29 cellular contexts compared by ENCODE assay signal in genomic region chr19:38642176-38642575, GRCh38. TPM values are rescaled to one million over a fixed set of nuclear protein-coding genes. Genes with fewer than 3 reads are reported as not detected.
DNase-seq lines count a peak whose midpoint lies in the region; ATAC-seq and TF ChIP-seq lines count a peak whose summit lies in the region.
"Had no signal": no experiment of that assay in that cellular context is flagged by ENCODE, and none has a peak within 500 bp of the region (broad histone marks: within the 10 kb centered on the region; RNA-seq: fewer than 3 reads in every experiment).

No MANE protein-coding gene starts in this region.

- H2BK12ac ChIP-seq in H9 (ENCODE audit: insufficient read length, low read depth, low read length) (peak overlapping the region; percentile 82), mesenchymal stem cell (ENCODE audit: low read length in 2 of 2) (peak overlapping the region in 1 of 2 experiments; percentile 42)

- H2AK5ac ChIP-seq in H9 (ENCODE audit: insufficient read length, low read length): no peak overlapping the region
- peak overlapping the region; percentile 27 for H2AK5ac ChIP-seq in mesenchymal stem cell (ENCODE audit: low read length, severe bottlenecking)

- no peak overlapping the region; the same call in 1 of the 2 replicates for H2BK15ac ChIP-seq in H9 (ENCODE audit: low read depth, low read length)
- H2BK15ac ChIP-seq in mesenchymal stem cell (ENCODE audit: low read depth, poor library complexity, severe bottlenecking): no peak overlapping the region

- no peak for DNase-seq in H9
- no peak for DNase-seq in mesenchymal stem cell
- DNase-seq in NCI-H446 (lab: John Stamatoyannopoulos, UW): no peak
- DNase-seq in activated CD4-positive, alpha-beta T cell treated with anti-CD3 and anti-CD28 coated beads, Interleukin-2, amount 10 ng/mL, durations not matched to agents 24 days and 14 days: no peak
- no peak for DNase-seq in Peyer's patch
- DNase-seq: activated CD4-positive, alpha-beta T cell treated with anti-CD3 and anti-CD28 coated beads, Interleukin-2, amount 50 U/mL, for 1 hour; activated gamma-delta T cell; activated T-cell treated with anti-CD3 and anti-CD28 coated beads, Interleukin-2, amount 50 U/mL, for 4 hours; BE2C; central memory CD4-positive, alpha-beta T cell; EL; foreskin keratinocyte; GOT3; naive B cell; NCI-H1436; NCI-H2081; NCI-H226; nucleus accumbens; stimulated activated CD4-positive, alpha-beta T cell treated with anti-CD3 and anti-CD28 coated beads, Interleukin-15, amount 100 ng/mL, for 24 hours; stimulated activated CD4-positive, alpha-beta T cell treated with anti-CD3 and anti-CD28 coated beads, Interleukin-4, amount 100 ng/mL, for 4 hours; T-cell; upper lobe of left lung had no signal

- H3K4me2 ChIP-seq in BLaER1: peak overlapping the region; percentile 66
- H3K4me2 ChIP-seq in H9 (ENCODE audit: insufficient read depth, insufficient read length, low read length): no peak overlapping the region
- no peak overlapping the region for H3K4me2 ChIP-seq in mesenchymal stem cell (ENCODE audit: low read length, poor library complexity, severe bottlenecking)

- peaks cover 14 to 18% of the 10 kb centered on the region in 2 experiments for H3K4me1 Mint-ChIP-seq in H9
- peaks cover 10% of the 10 kb centered on the region for H3K4me1 Mint-ChIP-seq in activated CD4-positive, alpha-beta T cell treated with anti-CD3 and anti-CD28 coated beads, Interleukin-2, amount 10 ng/mL, durations not matched to agents 24 days and 14 days

- H3K4ac ChIP-seq in H9 (ENCODE audit: low read depth, low read length) (no peak overlapping the region), mesenchymal stem cell (ENCODE audit: low read depth in 1 of 2, low read length in 2 of 2) (no peak overlapping the region)

- H3K79me1 ChIP-seq in H9 (ENCODE audit: insufficient read depth, low read depth, low read length, poor library complexity, severe bottlenecking) (no peaks in the 10 kb centered on the region), mesenchymal stem cell (replicated peaks; ENCODE audit: low read length, poor library complexity, severe bottlenecking) (peaks cover 7% of the 10 kb centered on the region)

- H4K5ac ChIP-seq in H9 (ENCODE audit: insufficient read length, low read depth, low read length): no peak overlapping the region

- H3K18ac ChIP-seq in H9 (ENCODE audit: insufficient read length, low read depth, low read length): no peak overlapping the region
- H3K18ac ChIP-seq in mesenchymal stem cell (ENCODE audit: low read depth in 1 of 2, low read length in 2 of 2): no peak overlapping the region

- H3K27ac Mint-ChIP-seq in H9: peak overlapping the region in 1 of 3 experiments; percentile 59; a peak in 1 of 7 replicates
- no peak overlapping the region for H3K27ac Mint-ChIP-seq in activated CD4-positive, alpha-beta T cell treated with anti-CD3 and anti-CD28 coated beads, Interleukin-2, amount 10 ng/mL, durations not matched to agents 24 days and 14 days
- H3K27ac Mint-ChIP-seq: progenitor cell of endocrine pancreas, T-cell had no signal

- whole genome bisulfite sequencing in H9 (ENCODE audit: extremely low coverage, insufficient read length, low lambda C conversion rate): no CpG with 5 or more reads among the region's 9 CpGs
- WGBS in ectodermal cell, 2 experiments: 85 to 90% methylated on average over 9 of the region's 9 CpGs
- 91% methylated on average over 8 of the region's 9 CpGs for WGBS in mesenchymal stem cell

- H3K9ac ChIP-seq in BLaER1 (no peak overlapping the region), H9 (ENCODE audit: extremely low read depth, insufficient read length, low read length) (peak overlapping the region; percentile 44), mesenchymal stem cell (ENCODE audit: low read length) (no peak overlapping the region)

- no peak overlapping the region for H4K8ac ChIP-seq in H9 (replicated peaks; ENCODE audit: insufficient read length, low read depth, low read length)
- no peak overlapping the region for H4K8ac ChIP-seq in mesenchymal stem cell (ENCODE audit: low read length)

- H3K4me3 Mint-ChIP-seq in H9: no peak overlapping the region
- H3K4me3 Mint-ChIP-seq in activated CD4-positive, alpha-beta T cell treated with anti-CD3 and anti-CD28 coated beads, Interleukin-2, amount 10 ng/mL, durations not matched to agents 24 days and 14 days: no peak overlapping the region
- H3K4me3 Mint-ChIP-seq: activated T-cell treated with anti-CD3 and anti-CD28 coated beads, Interleukin-2, amount 50 U/mL, for 4 hours; T-cell had no signal

- no peaks in the 10 kb centered on the region for H3K79me2 ChIP-seq in H9 (ENCODE audit: insufficient read depth, low read length)

- H3K27ac ChIP-seq in BLaER1: no peak overlapping the region
- no peak overlapping the region for H3K27ac ChIP-seq in H9 (ENCODE audit: insufficient read length, low read depth, low read length)
- H3K27ac ChIP-seq in ectodermal cell (ENCODE audit: insufficient read depth, low read depth, low read length, poor library complexity, severe bottlenecking): peak overlapping the region; percentile 16
- no peak overlapping the region for H3K27ac ChIP-seq in mesenchymal stem cell (ENCODE audit: low read length, poor library complexity, severe bottlenecking)
- peak overlapping the region in 2 of 4 donors; percentile 1 to 66 for H3K27ac ChIP-seq in Peyer's patch
- H3K27ac ChIP-seq: foreskin keratinocyte, SJSA1 had no signal

- no peak overlapping the region for H2AFZ ChIP-seq in H9 (ENCODE audit: low read length)
- no peak overlapping the region for H2AFZ ChIP-seq in mesenchymal stem cell (ENCODE audit: low read depth, low read length)

- no peaks in the 10 kb centered on the region for H4K20me1 ChIP-seq in BLaER1
- H4K20me1 ChIP-seq in H9 (ENCODE audit: control insufficient read depth, insufficient read depth, insufficient read length): no peaks in the 10 kb centered on the region

- ATAC-seq in HG03159 (IDR thresholded peaks at IDR 0.05; ENCODE audit: unreplicated experiment): no peak
- ATAC-seq: activated T-cell treated with anti-CD3 and anti-CD28 coated beads, Interleukin-2, amount 50 U/mL, for 4 hours; foreskin keratinocyte; HepG2; T-cell had no signal

- H2BK20ac ChIP-seq in H9 (ENCODE audit: low read depth, low read length, poor library complexity, severe bottlenecking): no peak overlapping the region

- TF ChIP-seq CTCF in H9 (conservative IDR thresholded peaks at IDR 0.05): no peak
- TF ChIP-seq CTCF in Peyer's patch (IDR thresholded peaks at IDR 0.05): no peak

- H3K36me3 ChIP-seq in BLaER1: peaks cover 7% of the 10 kb centered on the region; the same call in 1 of the 2 replicates
- H3K36me3 ChIP-seq in ectodermal cell (ENCODE audit: control insufficient read depth, insufficient read depth, low read length): no peaks in the 10 kb centered on the region
- H3K36me3 ChIP-seq in mesenchymal stem cell (ENCODE audit: control insufficient read depth in 1 of 2, insufficient read depth in 2 of 2, low read depth in 1 of 2, low read length in 2 of 2): peaks cover 3 to 6% of the 10 kb centered on the region in 2 experiments
- peaks cover 0 to 5% (median 0%) of the 10 kb centered on the region in 3 donors for H3K36me3 ChIP-seq in Peyer's patch

- H3K9me3 ChIP-seq in BLaER1 (no peaks in the 10 kb centered on the region), H9 (ENCODE audit: control insufficient read depth, low read depth, low read length) (no peaks in the 10 kb centered on the region), ectodermal cell (ENCODE audit: control insufficient read depth, low read length) (no peaks in the 10 kb centered on the region), mesenchymal stem cell (ENCODE audit: control insufficient read depth, low read length) (no peaks in the 10 kb centered on the region), Peyer's patch (no peaks in the 10 kb centered on the region)
- H3K9me3 ChIP-seq: BE2C, esophagus muscularis mucosa, SJSA1, upper lobe of left lung had no signal

- TF ChIP-seq POLR2A in Peyer's patch (IDR thresholded peaks at IDR 0.05): no peak

- intact Hi-C loops in activated CD4-positive, alpha-beta T cell treated with anti-CD3 and anti-CD28 coated beads, Interleukin-2, amount 10 ng/mL, durations not matched to agents 24 days and 14 days (cut with micrococcal nuclease): no loop called here

- H2BK120ac ChIP-seq in H9 (ENCODE audit: low read depth, low read length, poor library complexity, severe bottlenecking) (no peak overlapping the region), mesenchymal stem cell (ENCODE audit: low read depth, low read length) (no peak overlapping the region)

- H3K56ac ChIP-seq in H9 (ENCODE audit: insufficient read length, low read depth, low read length): no peak overlapping the region

- no peak overlapping the region for H4K91ac ChIP-seq in H9 (ENCODE audit: insufficient read length, low read depth, low read length)
- no peak overlapping the region for H4K91ac ChIP-seq in mesenchymal stem cell (ENCODE audit: low read length)

- H3K27me3 ChIP-seq in BLaER1: no peaks in the 10 kb centered on the region
- H3K27me3 ChIP-seq in H9 (ENCODE audit: insufficient read depth, low read length): no peaks in the 10 kb centered on the region
- H3K27me3 ChIP-seq in ectodermal cell (ENCODE audit: control insufficient read depth, insufficient read depth, low read length, poor library complexity, severe bottlenecking): no peaks in the 10 kb centered on the region
- no peaks in the 10 kb centered on the region for H3K27me3 ChIP-seq in mesenchymal stem cell (ENCODE audit: control insufficient read depth in 1 of 2, insufficient read depth in 1 of 2, low read length in 2 of 2)
- H3K27me3 ChIP-seq in Peyer's patch: no peaks in the 10 kb centered on the region
- H3K27me3 ChIP-seq: BE2C, esophagus muscularis mucosa, foreskin keratinocyte, SJSA1, upper lobe of left lung had no signal

- H3K27me3 Mint-ChIP-seq in H9 (ENCODE audit: low read depth): no peaks in the 10 kb centered on the region
- H3K27me3 Mint-ChIP-seq in activated CD4-positive, alpha-beta T cell treated with anti-CD3 and anti-CD28 coated beads, Interleukin-2, amount 10 ng/mL, durations not matched to agents 24 days and 14 days: no peaks in the 10 kb centered on the region
- H3K27me3 Mint-ChIP-seq: naive B cell, progenitor cell of endocrine pancreas, T-cell had no signal

- H3K9me3 Mint-ChIP-seq in H9: no peaks in the 10 kb centered on the region
- no peaks in the 10 kb centered on the region for H3K9me3 Mint-ChIP-seq in activated CD4-positive, alpha-beta T cell treated with anti-CD3 and anti-CD28 coated beads, Interleukin-2, amount 10 ng/mL, durations not matched to agents 24 days and 14 days
- H3K9me3 Mint-ChIP-seq: activated T-cell treated with anti-CD3 and anti-CD28 coated beads, Interleukin-2, amount 50 U/mL, for 4 hours; naive B cell; T-cell had no signal

- H3K4me1 ChIP-seq in BLaER1: peaks cover 50% of the 10 kb centered on the region
- no peaks in the 10 kb centered on the region; the same call in 1 of the 2 replicates for H3K4me1 ChIP-seq in H9 (ENCODE audit: insufficient read depth, low read length)
- H3K4me1 ChIP-seq in ectodermal cell (ENCODE audit: control insufficient read depth, insufficient read depth, low read length): no peaks in the 10 kb centered on the region
- H3K4me1 ChIP-seq in mesenchymal stem cell (ENCODE audit: control insufficient read depth, insufficient read depth, low read depth, low read length): peaks cover 9% of the 10 kb centered on the region
- H3K4me1 ChIP-seq in Peyer's patch: peaks cover 0 to 10% (median 4%) of the 10 kb centered on the region in 4 donors
- H3K4me1 ChIP-seq: BE2C had no signal

- H3T11ph ChIP-seq in H9 (ENCODE audit: low read length): peak overlapping the region; percentile 37

- peaks cover 0 to 3% (median 0%) of the 10 kb centered on the region in 3 experiments; a peak in 4 of 7 replicates for H3K36me3 Mint-ChIP-seq in H9 (ENCODE audit: insufficient read depth in 1 of 3, low read depth in 3 of 3)
- H3K36me3 Mint-ChIP-seq in activated CD4-positive, alpha-beta T cell treated with anti-CD3 and anti-CD28 coated beads, Interleukin-2, amount 10 ng/mL, durations not matched to agents 24 days and 14 days (ENCODE audit: low read depth): peaks cover 3% of the 10 kb centered on the region
- H3K36me3 Mint-ChIP-seq: naive B cell, T-cell had no signal

- H3K23me2 ChIP-seq in H9 (ENCODE audit: insufficient read length, low read depth, low read length, poor library complexity, severe bottlenecking): no peaks in the 10 kb centered on the region

- H3K23ac ChIP-seq in H9 (ENCODE audit: insufficient read length, low read depth, low read length) (no peak overlapping the region), mesenchymal stem cell (ENCODE audit: low read length in 2 of 2) (peak overlapping the region in 1 of 2 experiments; percentile 40)

- H2BK5ac ChIP-seq in H9 (ENCODE audit: insufficient read length, low read length): no peak overlapping the region
- no peak overlapping the region for H2BK5ac ChIP-seq in mesenchymal stem cell (ENCODE audit: low read depth, low read length, poor library complexity, severe bottlenecking)

- H3K14ac ChIP-seq in H9 (ENCODE audit: insufficient read depth, low read length) (0 out of 2 replicates have a peak overlapping the region, but pooled peaks have one; percentile 65), mesenchymal stem cell (ENCODE audit: low read length in 2 of 2) (no peak overlapping the region)

- H3K4me3 ChIP-seq in BLaER1: no peak overlapping the region
- no peak overlapping the region for H3K4me3 ChIP-seq in ectodermal cell (ENCODE audit: insufficient read depth, low read depth, low read length)
- H3K4me3 ChIP-seq in mesenchymal stem cell (ENCODE audit: insufficient read depth in 1 of 2, low read depth in 1 of 2, low read length in 2 of 2): no peak overlapping the region
- no peak overlapping the region for H3K4me3 ChIP-seq in Peyer's patch
- H3K4me3 ChIP-seq: esophagus muscularis mucosa, SJSA1, upper lobe of left lung had no signal

RNA-seq across cellular contexts. Expression of gene ACTN4, which starts 5.3 kb away (rescaled TPM):
- total RNA-seq in H9 (2021) (369 and 386 TPM in 2 replicates), Peyer's patch (1,000 to 10,000 TPM in 1 of 4 donors, 100 to 1,000 TPM in 3; 360 to 1,049 (median 814) TPM)
- 346 TPM for polyA plus RNA-seq in ectodermal cell (2013, experiment 1 of 4)
- polyA plus RNA-seq in ectodermal cell (2013, experiment 2 of 4): 360 TPM
- polyA plus RNA-seq in ectodermal cell (2013, experiment 3 of 4): 244 TPM
- 264 TPM for polyA plus RNA-seq in ectodermal cell (2013, experiment 4 of 4)
- polyA plus RNA-seq in mesenchymal stem cell (2013, experiment 1 of 2): 259 TPM
- polyA plus RNA-seq in mesenchymal stem cell (2013, experiment 2 of 2): 250 TPM
- total RNA-seq in activated CD4-positive, alpha-beta T cell treated with anti-CD3 and anti-CD28 coated beads, Interleukin-2, amount 10 ng/mL, durations not matched to agents 24 days and 14 days: 243 and 257 TPM in 2 replicates

RNA-seq across cellular contexts. Expression of gene EIF3K, which starts 23.2 kb away (rescaled TPM):
- total RNA-seq in H9 (2021) (341 and 345 TPM in 2 replicates), Peyer's patch (100 to 1,000 TPM; 314 to 442 (median 369) TPM)
- 290 TPM for polyA plus RNA-seq in ectodermal cell (2013, experiment 1 of 4)
- 283 TPM for polyA plus RNA-seq in ectodermal cell (2013, experiment 2 of 4)
- 259 TPM for polyA plus RNA-seq in ectodermal cell (2013, experiment 3 of 4)
- 285 TPM for polyA plus RNA-seq in ectodermal cell (2013, experiment 4 of 4)
- 221 TPM for polyA plus RNA-seq in mesenchymal stem cell (2013, experiment 1 of 2)
- polyA plus RNA-seq in mesenchymal stem cell (2013, experiment 2 of 2): 218 TPM
- total RNA-seq in activated CD4-positive, alpha-beta T cell treated with anti-CD3 and anti-CD28 coated beads, Interleukin-2, amount 10 ng/mL, durations not matched to agents 24 days and 14 days: 321 and 322 TPM in 2 replicates

RNA-seq across cellular contexts. Expression of gene MAP4K1, which starts 24.4 kb away (rescaled TPM):
- total RNA-seq in H9 (2021): 25.7 and 31.1 TPM in 2 replicates
- polyA plus RNA-seq in ectodermal cell (2013, experiment 1 of 4): 8.0 TPM
- 10.7 TPM for polyA plus RNA-seq in ectodermal cell (2013, experiment 2 of 4)
- 8.0 TPM for polyA plus RNA-seq in ectodermal cell (2013, experiment 3 of 4)
- 2.9 TPM for polyA plus RNA-seq in ectodermal cell (2013, experiment 4 of 4)
- 0.14 TPM for polyA plus RNA-seq in mesenchymal stem cell (2013, experiment 1 of 2)
- 0.08 TPM for polyA plus RNA-seq in mesenchymal stem cell (2013, experiment 2 of 2)
- total RNA-seq in activated CD4-positive, alpha-beta T cell treated with anti-CD3 and anti-CD28 coated beads, Interleukin-2, amount 10 ng/mL, durations not matched to agents 24 days and 14 days: 156 and 172 TPM in 2 replicates
- 100 to 1,000 TPM in 1 of 4 donors, 10 to 100 TPM in 1, 1 to 10 TPM in 2; 7.0 to 116 (median 10.4) TPM for total RNA-seq in Peyer's patch
- total RNA-seq: SJSA1 had no signal
